ENCODE assay signal across 23 cellular contexts in genomic region chr1:197393772-197394171, GRCh38.
"Had no signal": no experiment of that assay in that cellular context is flagged by ENCODE, and none has a peak within 500 bp of the region (broad histone marks: within the 10 kb centered on the region; RNA-seq: fewer than 3 reads in every experiment).

No MANE protein-coding gene starts in this region.

- ATAC-seq: HepG2, Panc1, PC-3 had no signal

- H3K27ac ChIP-seq: RWPE1, SJCRH30 had no signal

- H3K27me3 ChIP-seq: MG63, SJCRH30 had no signal

- H3K9me3 ChIP-seq: MG63, SJCRH30 had no signal

- DNase-seq: Karpas-422, KG1, MG63, NCI-H1092 treated with DMSO at 0.1 percent for 48 hours, NCI-H1436, NCI-H187, NCI-H2029, NCI-H2081 treated with DMSO at 0.1 percent for 48 hours, NCI-H2171, NCI-H226, NCI-H446, NCI-H510A, NCI-H524 treated with DMSO at 0.1 percent for 48 hours, NCI-H69, NCI-H774, PC-3, SHP77, SJCRH30, T-helper 1 cell, T-helper 17 cell had no signal

- H3K36me3 ChIP-seq: MG63, SJCRH30 had no signal

- FAIRE-seq: HepG2 had no signal

- H3K4me1 ChIP-seq: SJCRH30 had no signal

- H3K4me3 ChIP-seq: MG63, SJCRH30 had no signal
